1 cellular context compared by ENCODE assay signal in the genomic region with DNA sequence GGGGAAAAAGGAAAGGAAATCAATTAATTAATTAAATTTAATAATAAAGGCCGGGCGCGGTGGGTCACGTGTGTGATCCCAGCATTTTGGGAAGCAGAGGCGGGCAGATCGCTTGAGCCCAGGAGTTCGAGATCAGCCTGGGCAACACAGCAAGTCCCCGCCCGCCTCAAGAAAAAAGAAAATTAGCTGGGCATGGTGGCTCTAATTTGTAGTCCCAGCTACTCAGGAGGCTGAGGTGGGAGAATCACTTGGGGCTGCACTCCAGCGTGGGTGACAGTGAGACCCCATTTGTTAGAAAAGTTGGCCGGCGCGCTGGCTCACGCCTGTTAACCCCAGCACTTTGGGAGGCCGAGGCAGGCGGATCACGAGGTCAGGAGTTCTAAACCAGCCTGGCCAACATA.
TF ChIP-seq lines count a peak whose summit lies in the region.

No MANE protein-coding gene starts in this region.

TF ChIP-seq in GM12878, 131 proteins besides CTCF, POLR2A, EP300 and RAD21:
- TF ChIP-seq BMI1 (IDR thresholded peaks at IDR 0.05; ENCODE audit: borderline replicate concordance) (no peak), MTA2 (IDR thresholded peaks at IDR 0.05; ENCODE audit: low read depth) (no peak)
- TF ChIP-seq, protein P1, sequence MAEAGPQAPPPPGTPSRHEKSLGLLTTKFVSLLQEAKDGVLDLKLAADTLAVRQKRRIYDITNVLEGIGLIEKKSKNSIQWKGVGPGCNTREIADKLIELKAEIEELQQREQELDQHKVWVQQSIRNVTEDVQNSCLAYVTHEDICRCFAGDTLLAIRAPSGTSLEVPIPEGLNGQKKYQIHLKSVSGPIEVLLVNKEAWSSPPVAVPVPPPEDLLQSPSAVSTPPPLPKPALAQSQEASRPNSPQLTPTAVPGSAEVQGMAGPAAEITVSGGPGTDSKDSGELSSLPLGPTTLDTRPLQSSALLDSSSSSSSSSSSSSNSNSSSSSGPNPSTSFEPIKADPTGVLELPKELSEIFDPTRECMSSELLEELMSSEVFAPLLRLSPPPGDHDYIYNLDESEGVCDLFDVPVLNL (IDR thresholded peaks at IDR 0.05; ENCODE audit: low read depth, low read length): no peak
TF ChIP-seq in GM12878: peak in this region for 0.
